Comparison of ENCODE assay signal across 8 cellular contexts in the genomic region with DNA sequence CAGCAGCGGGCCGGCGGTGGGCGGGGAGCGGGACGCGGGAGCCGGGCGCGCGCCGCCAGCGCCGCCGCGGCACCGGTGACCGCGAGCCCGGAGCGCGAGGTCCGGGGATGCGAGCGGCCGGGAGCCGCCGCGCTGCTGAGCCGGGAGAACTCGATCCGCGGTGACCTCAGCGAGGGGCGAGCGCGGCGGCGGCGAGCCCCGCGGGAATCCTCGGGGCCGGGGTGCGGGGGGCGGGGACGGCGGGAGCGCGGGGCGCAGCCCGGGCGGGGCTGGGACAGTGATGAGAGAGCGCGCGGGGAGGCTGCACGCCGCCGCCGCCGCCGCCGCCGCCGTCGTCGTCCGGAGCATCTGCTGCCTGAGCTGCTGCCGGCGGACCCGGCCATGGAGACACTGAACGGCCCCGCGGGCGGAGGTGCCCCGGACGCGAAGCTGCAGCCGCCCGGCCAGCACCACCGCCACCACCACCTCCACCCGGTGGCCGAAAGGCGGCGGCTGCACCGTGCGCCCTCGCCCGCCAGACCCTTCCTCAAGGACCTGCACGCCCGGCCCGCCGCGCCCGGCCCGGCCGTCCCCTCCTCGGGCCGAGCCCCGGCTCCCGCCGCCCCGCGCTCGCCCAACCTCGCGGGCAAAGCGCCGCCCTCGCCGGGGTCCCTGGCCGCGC. TPM values are rescaled to one million over a fixed set of nuclear protein-coding genes. Genes with fewer than 3 reads are reported as not detected.
A peak's percentile ranks its signal among the peaks of the same experiment; 100 is the strongest.
DNase-seq lines count a peak whose midpoint lies in the region; ATAC-seq and TF ChIP-seq lines count a peak whose summit lies in the region.

A gene (plus strand): TSS at position 277 of the 661 bp plus-strand sequence. CDS start 105 bp downstream, at position 382.

- H3K27ac Mint-ChIP-seq in naive B cell = peak within 1 kb of the TSS in 4 of 6 donors; percentile 44 to 90 (median 80)

- H3K4me2 ChIP-seq in MM.1S (ENCODE audit: low read depth, low read length) = peak within 1 kb of the TSS; percentile 97

- peak in 1 of 4 donors; percentile 19 for TF ChIP-seq POLR2A in esophagus squamous epithelium (IDR thresholded peaks at IDR 0.05)

- peak within 1 kb of the TSS; percentile 51; the same call in 1 of the 2 replicates for H3K27ac ChIP-seq in MM.1S (ENCODE audit: low read length)
- H3K27ac ChIP-seq in esophagus squamous epithelium = peak within 1 kb of the TSS; percentile 87 to 95 (median 92)
- H3K27ac ChIP-seq in upper lobe of right lung = peak within 1 kb of the TSS; percentile 82

- no peaks in the 10 kb centered on the region for H3K9me2 ChIP-seq in MM.1S (replicated peaks; ENCODE audit: insufficient read depth, low read length)

- H3K4me3 Mint-ChIP-seq in activated T-cell treated with anti-CD3 and anti-CD28 coated beads, Interleukin-2, amount 50 U/mL, for 4 hours = peak within 1 kb of the TSS; percentile 88
- peak within 1 kb of the TSS; percentile 90 to 99 (median 96) for H3K4me3 Mint-ChIP-seq in naive B cell

- DNase-seq in activated T-cell treated with anti-CD3 and anti-CD28 coated beads, Interleukin-2, amount 50 U/mL, for 4 hours = no peak
- DNase-seq in activated T-cell treated with anti-CD3 and anti-CD28 coated beads for 4 hours = no peak
- DNase-seq in HFF-Myc (ENCODE audit: extremely low read depth, low read depth) = no peak
- peak; percentile 67 for DNase-seq in MM.1S
- DNase-seq in activated CD8-positive, alpha-beta memory T cell treated with anti-CD3 and anti-CD28 coated beads for 24 hours = peak; percentile 74
- no peak for DNase-seq in esophagus squamous epithelium (lab: John Stamatoyannopoulos, UW)
- peak; percentile 24 for DNase-seq in naive B cell
- DNase-seq in upper lobe of right lung = peak; percentile 75

- no peaks in the 10 kb centered on the region for H3K36me3 Mint-ChIP-seq in activated T-cell treated with anti-CD3 and anti-CD28 coated beads, Interleukin-2, amount 50 U/mL, for 4 hours (ENCODE audit: insufficient read depth)
- H3K36me3 Mint-ChIP-seq in naive B cell = peaks cover 0 to 8% of the 10 kb centered on the region in 2 donors

- peaks cover 13% of the 10 kb centered on the region for H3F3A ChIP-seq in MM.1S (ENCODE audit: insufficient read depth, low read length)

- H3K9ac ChIP-seq in MM.1S (ENCODE audit: low read length) = peak within 1 kb of the TSS; percentile 69

- H3K9me3 Mint-ChIP-seq in activated T-cell treated with anti-CD3 and anti-CD28 coated beads, Interleukin-2, amount 50 U/mL, for 4 hours = no peaks in the 10 kb centered on the region
- H3K9me3 Mint-ChIP-seq in naive B cell = no peaks in the 10 kb centered on the region

- intact Hi-C loops in esophagus squamous epithelium (cut with DNase I) (no loop called here), upper lobe of right lung (cut with DNase I) (no loop called here)

- peaks cover 53% of the 10 kb centered on the region for H3K27me3 Mint-ChIP-seq in activated T-cell treated with anti-CD3 and anti-CD28 coated beads, Interleukin-2, amount 50 U/mL, for 4 hours (ENCODE audit: low read depth)
- peaks cover 18 to 54% (median 37%) of the 10 kb centered on the region in 3 donors for H3K27me3 Mint-ChIP-seq in naive B cell

- H2AFZ ChIP-seq in MM.1S (ENCODE audit: low read length) = peak within 1 kb of the TSS; percentile 71

- ATAC-seq in activated T-cell treated with anti-CD3 and anti-CD28 coated beads, Interleukin-2, amount 50 U/mL, for 4 hours = peak; percentile 49 to 54
- ATAC-seq in naive B cell (ENCODE audit: low read depth in 2 of 2) (peak; percentile 41 to 45), upper lobe of right lung (peak; percentile 15)

- H3K79me2 ChIP-seq in MM.1S (ENCODE audit: low read length) = peaks cover 44% of the 10 kb centered on the region

- peaks cover 18% of the 10 kb centered on the region for H3K4me1 ChIP-seq in MM.1S (ENCODE audit: low read length)
- H3K4me1 ChIP-seq in esophagus squamous epithelium = peaks cover 20 to 45% (median 21%) of the 10 kb centered on the region in 3 donors
- peaks cover 17% of the 10 kb centered on the region for H3K4me1 ChIP-seq in upper lobe of right lung

- WGBS in esophagus squamous epithelium, 2 donors = no CpG with 5 or more reads among the region's 113 CpGs

- H3K36me3 ChIP-seq in MM.1S (replicated peaks; ENCODE audit: insufficient read depth, low read length) = no peaks in the 10 kb centered on the region
- H3K36me3 ChIP-seq in esophagus squamous epithelium = no peaks in the 10 kb centered on the region
- no peaks in the 10 kb centered on the region for H3K36me3 ChIP-seq in upper lobe of right lung

- no peaks in the 10 kb centered on the region for H3K27me3 ChIP-seq in MM.1S (replicated peaks; ENCODE audit: insufficient read depth, low read length)
- peaks cover 0 to 29% (median 0%) of the 10 kb centered on the region in 4 donors for H3K27me3 ChIP-seq in esophagus squamous epithelium
- H3K27me3 ChIP-seq in upper lobe of right lung = no peaks in the 10 kb centered on the region

- no peaks in the 10 kb centered on the region for H4K20me1 ChIP-seq in MM.1S (ENCODE audit: insufficient read depth, low read length)

- peak within 1 kb of the TSS; percentile 93 for H3K4me3 ChIP-seq in HFF-Myc (replicated peaks; ENCODE audit: low read depth, low read length)
- peak within 1 kb of the TSS; percentile 96 for H3K4me3 ChIP-seq in MM.1S (ENCODE audit: low read length)
- peak within 1 kb of the TSS; percentile 58 to 88 (median 70) for H3K4me3 ChIP-seq in esophagus squamous epithelium
- H3K4me3 ChIP-seq in upper lobe of right lung = peak within 1 kb of the TSS; percentile 71

- H3K4me1 Mint-ChIP-seq in activated T-cell treated with anti-CD3 and anti-CD28 coated beads, Interleukin-2, amount 50 U/mL, for 4 hours (ENCODE audit: low read depth) = peaks cover 20% of the 10 kb centered on the region
- peaks cover 21 to 40% (median 23%) of the 10 kb centered on the region in 3 donors for H3K4me1 Mint-ChIP-seq in naive B cell

- H3K9me3 ChIP-seq in MM.1S (replicated peaks; ENCODE audit: insufficient read depth, low read length) = no peaks in the 10 kb centered on the region
- H3K9me3 ChIP-seq in esophagus squamous epithelium = no peaks in the 10 kb centered on the region
- no peaks in the 10 kb centered on the region for H3K9me3 ChIP-seq in upper lobe of right lung

- TF ChIP-seq CTCF in HFF-Myc (IDR thresholded peaks at IDR 0.05; ENCODE audit: low read depth, low read length, missing control alignments) (no peak), MM.1S (IDR thresholded peaks at IDR 0.05; ENCODE audit: low read length) (no peak), esophagus squamous epithelium (IDR thresholded peaks at IDR 0.05) (peak in 1 of 6 experiments; percentile 9), upper lobe of right lung (IDR thresholded peaks at IDR 0.05) (no peak)

RNA-seq across cellular contexts. Expression of the gene that starts here (rescaled TPM):
- under 1 TPM; 0.23 to 0.73 (median 0.69) TPM for total RNA-seq in activated T-cell treated with anti-CD3 and anti-CD28 coated beads, Interleukin-2, amount 50 U/mL, for 4 hours
- total RNA-seq in esophagus squamous epithelium (10 to 100 TPM in 1 of 4 donors, 1 to 10 TPM in 3; 6.5 to 16.4 (median 7.9) TPM), upper lobe of right lung (10.1 TPM)
- polyA plus RNA-seq in naive B cell (ENCODE audit: low read depth in 6 of 6) = 1 to 10 TPM in 2 of 6 donors, under 1 TPM in 4; 0.26 to 1.4 (median 0.80) TPM

Comparison
In these comparisons a context has a peak if more than half of its experiments do, and no peak if none do; other contexts are left out.
1. Peak in ATAC-seq in activated T-cell treated with anti-CD3 and anti-CD28 coated beads, Interleukin-2, amount 50 U/mL, for 4 hours; RNA of the gene not detected or under 1 TPM.
2. DNase-seq: peak in MM.1S (single experiment), activated CD8-positive, alpha-beta memory T cell treated with anti-CD3 and anti-CD28 coated beads for 24 hours (single experiment), naive B cell (single experiment) and upper lobe of right lung (single experiment); none in activated T-cell treated with anti-CD3 and anti-CD28 coated beads, Interleukin-2, amount 50 U/mL, for 4 hours (single experiment), activated T-cell treated with anti-CD3 and anti-CD28 coated beads for 4 hours (single experiment), HFF-Myc (single experiment) and esophagus squamous epithelium (single experiment).
3. Peak in every context shown above with its lines, with median percentiles within 50 percentile points of each other: ATAC-seq, H3K4me3 ChIP-seq and H3K27ac ChIP-seq.